ENCODE assay signal across 11 cellular contexts in the genomic region with DNA sequence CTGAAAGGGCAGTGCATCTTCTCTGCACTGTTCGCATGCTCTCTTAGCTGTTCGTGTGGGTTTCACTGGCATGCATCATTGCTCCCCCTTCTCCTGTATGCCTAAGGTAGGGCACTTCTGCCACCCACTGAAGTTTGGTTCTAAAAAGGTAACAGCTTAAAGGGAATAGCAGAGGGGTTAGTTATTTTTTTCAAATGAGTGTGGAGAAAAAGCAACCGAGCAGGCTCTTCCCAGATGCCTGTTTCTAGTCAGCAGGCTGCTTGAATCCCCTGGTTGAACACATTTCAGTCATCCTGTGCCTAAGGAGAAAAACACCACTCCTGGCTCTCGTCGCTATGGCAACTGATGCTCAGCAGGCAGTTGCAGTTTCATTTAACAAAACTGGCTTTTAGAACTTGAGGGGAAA.
DNase-seq lines count a peak whose midpoint lies in the region; ATAC-seq and TF ChIP-seq lines count a peak whose summit lies in the region.
"Had no signal": no experiment of that assay in that cellular context is flagged by ENCODE, and none has a peak within 500 bp of the region (broad histone marks: within the 10 kb centered on the region; RNA-seq: fewer than 3 reads in every experiment).

No MANE protein-coding gene starts in this region.

- no peak for TF ChIP-seq POLR2A in prostate gland (IDR thresholded peaks at IDR 0.05)

- peaks cover 5% of the 10 kb centered on the region for H3K9me3 Mint-ChIP-seq in activated CD4-positive, alpha-beta memory T cell treated with anti-CD3 and anti-CD28 coated beads, Interleukin-2, amount 10 ng/mL, durations not matched to agents 7 days and 5 days
- peaks cover 23% of the 10 kb centered on the region for H3K9me3 Mint-ChIP-seq in activated CD4-positive, alpha-beta memory T cell treated with anti-CD3 and anti-CD28 coated beads for 36 hours

- CTCF ChIA-PET in activated CD4-positive, alpha-beta memory T cell treated with anti-CD3 and anti-CD28 coated beads, Interleukin-2, amount 10 ng/mL, durations not matched to agents 7 days and 5 days (lab: Charles Lee), result interaction anchor here (2.1 kb wide), 1 partner anchor 11 kb away, joined by 10 read pairs; no protein-coding TSS in a partner anchor
- CTCF ChIA-PET in activated CD4-positive, alpha-beta memory T cell treated with anti-CD3 and anti-CD28 coated beads for 36 hours (lab: Charles Lee), result interaction anchor here (1.6 kb wide), 1 partner anchor 10 kb away, joined by 8 read pairs; no protein-coding TSS in a partner anchor

- WGBS in prostate gland, result 74% methylated on average over 5 of the region's 5 CpGs

- POLR2A ChIA-PET in activated CD4-positive, alpha-beta memory T cell treated with anti-CD3 and anti-CD28 coated beads, Interleukin-2, amount 10 ng/mL, durations not matched to agents 7 days and 5 days (lab: Charles Lee), result no interaction called here
- POLR2A ChIA-PET in activated CD4-positive, alpha-beta memory T cell treated with anti-CD3 and anti-CD28 coated beads for 36 hours (lab: Charles Lee), result no interaction called here

- no peak for TF ChIP-seq CTCF in prostate gland (IDR thresholded peaks at IDR 0.05)

- no peaks in the 10 kb centered on the region for H3K4me1 Mint-ChIP-seq in activated CD4-positive, alpha-beta memory T cell treated with anti-CD3 and anti-CD28 coated beads, Interleukin-2, amount 10 ng/mL, durations not matched to agents 7 days and 5 days
- peaks cover 3% of the 10 kb centered on the region for H3K4me1 Mint-ChIP-seq in activated CD4-positive, alpha-beta memory T cell treated with anti-CD3 and anti-CD28 coated beads for 36 hours (ENCODE audit: low read depth)

- H3K27me3 ChIP-seq in prostate gland (replicated peaks; ENCODE audit: insufficient read depth), result no peaks in the 10 kb centered on the region
- H3K27me3 ChIP-seq: BLaER1 had no signal

- no peak overlapping the region for H3K4me3 Mint-ChIP-seq in activated CD4-positive, alpha-beta memory T cell treated with anti-CD3 and anti-CD28 coated beads, Interleukin-2, amount 10 ng/mL, durations not matched to agents 7 days and 5 days
- H3K4me3 Mint-ChIP-seq in activated CD4-positive, alpha-beta memory T cell treated with anti-CD3 and anti-CD28 coated beads for 36 hours, result no peak overlapping the region

- H3K36me3 Mint-ChIP-seq in activated CD4-positive, alpha-beta memory T cell treated with anti-CD3 and anti-CD28 coated beads, Interleukin-2, amount 10 ng/mL, durations not matched to agents 7 days and 5 days (ENCODE audit: low read depth), result peaks cover 3% of the 10 kb centered on the region
- peaks cover 15% of the 10 kb centered on the region for H3K36me3 Mint-ChIP-seq in activated CD4-positive, alpha-beta memory T cell treated with anti-CD3 and anti-CD28 coated beads for 36 hours

- peak; percentile 81 for ATAC-seq in HG02610 (IDR thresholded peaks at IDR 0.05; ENCODE audit: unreplicated experiment)

- H3K9me3 ChIP-seq in prostate gland, result no peaks in the 10 kb centered on the region

- H3K27ac Mint-ChIP-seq in activated CD4-positive, alpha-beta memory T cell treated with anti-CD3 and anti-CD28 coated beads, Interleukin-2, amount 10 ng/mL, durations not matched to agents 7 days and 5 days, result no peak overlapping the region
- H3K27ac Mint-ChIP-seq in activated CD4-positive, alpha-beta memory T cell treated with anti-CD3 and anti-CD28 coated beads for 36 hours, result no peak overlapping the region

- no peaks in the 10 kb centered on the region for H3K36me3 ChIP-seq in prostate gland
- H3K36me3 ChIP-seq: BLaER1 had no signal

- no peak overlapping the region for H3K4me3 ChIP-seq in prostate gland
- H3K4me3 ChIP-seq: BLaER1, PC-9 had no signal

- no peaks in the 10 kb centered on the region for H3K4me1 ChIP-seq in prostate gland (replicated peaks)
- H3K4me1 ChIP-seq: BLaER1 had no signal

- no peaks in the 10 kb centered on the region for H3K27me3 Mint-ChIP-seq in activated CD4-positive, alpha-beta memory T cell treated with anti-CD3 and anti-CD28 coated beads, Interleukin-2, amount 10 ng/mL, durations not matched to agents 7 days and 5 days
- no peaks in the 10 kb centered on the region for H3K27me3 Mint-ChIP-seq in activated CD4-positive, alpha-beta memory T cell treated with anti-CD3 and anti-CD28 coated beads for 36 hours

- no peak overlapping the region for H3K27ac ChIP-seq in prostate gland
- H3K27ac ChIP-seq: BLaER1, PC-9 had no signal

- intact Hi-C loops in activated CD4-positive, alpha-beta memory T cell treated with anti-CD3 and anti-CD28 coated beads for 36 hours (cut with micrococcal nuclease), result no loop called here
- intact Hi-C loops in prostate gland (cut with DNase I), result no loop called here

- DNase-seq in activated CD4-positive, alpha-beta memory T cell treated with anti-CD3 and anti-CD28 coated beads, Interleukin-2, amount 10 ng/mL, durations not matched to agents 7 days and 5 days, result peak; percentile 19
- no peak for DNase-seq in activated CD4-positive, alpha-beta memory T cell treated with anti-CD3 and anti-CD28 coated beads for 36 hours
- DNase-seq in NCI-H748 treated with DMSO at 0.1 percent for 48 hours (lab: John Stamatoyannopoulos, UW) (peak; percentile 84), retina (peak; percentile 76), prostate gland (ENCODE audit: low spot score) (no peak), AG08395 (ENCODE audit: low spot score) (no peak), SKM-1 treated with dmso at 0.1 percent for 144 hours (lab: John Stamatoyannopoulos, UW; ENCODE audit: unreplicated experiment) (no peak)
- DNase-seq: PC-9; stimulated activated CD8-positive, alpha-beta memory T cell treated with anti-CD3 and anti-CD28 coated beads, Interleukin-4, amount 100 ng/mL, for 48 hours had no signal

Comparison
In these comparisons a context has a peak if more than half of its experiments do, and no peak if none do; other contexts are left out.
1. DNase-seq: peak in activated CD4-positive, alpha-beta memory T cell treated with anti-CD3 and anti-CD28 coated beads, Interleukin-2, amount 10 ng/mL, durations not matched to agents 7 days and 5 days (single experiment), NCI-H748 treated with DMSO at 0.1 percent for 48 hours (single experiment) and retina (single experiment); none in activated CD4-positive, alpha-beta memory T cell treated with anti-CD3 and anti-CD28 coated beads for 36 hours (single experiment), prostate gland (single experiment), AG08395 (single experiment) and SKM-1 treated with dmso at 0.1 percent for 144 hours (single experiment).